ENCODE assay signal across 15 cellular contexts in the genomic region with DNA sequence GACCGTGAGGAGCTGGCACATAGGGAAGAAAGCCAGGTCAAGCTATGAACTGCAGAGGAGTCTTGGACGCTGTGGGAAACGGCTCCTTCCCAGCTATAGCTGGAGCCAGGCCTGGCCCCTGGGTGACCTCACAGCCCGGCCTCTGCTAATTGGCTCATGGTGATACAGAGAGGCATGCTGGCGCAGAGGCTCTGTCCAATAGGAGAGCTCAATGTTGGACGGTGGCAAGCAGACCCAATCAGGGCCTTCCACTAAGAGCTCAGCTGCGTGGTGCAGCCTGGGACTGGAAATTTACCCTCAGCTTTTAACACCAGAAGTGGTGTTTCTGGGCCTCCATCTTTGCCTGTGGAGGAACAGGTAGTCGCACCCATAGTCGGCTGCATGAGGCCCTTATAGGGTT.
"Had no signal": no experiment of that assay in that cellular context is flagged by ENCODE, and none has a peak within 500 bp of the region (broad histone marks: within the 10 kb centered on the region; RNA-seq: fewer than 3 reads in every experiment).

No MANE protein-coding gene starts in this region.

- FAIRE-seq: pancreas had no signal

- H3K36me3 Mint-ChIP-seq: stimulated activated memory B cell treated with anti-CD40 and anti-IgM and Interleukin-4, amounts not matched to agents 10 μg/mL and 1 μg/mL and 100 μg/mL, for 72 hours had no signal

- H3K36me3 ChIP-seq: pancreas, tibial artery, uterus had no signal

- H3K4me3 Mint-ChIP-seq: activated CD4-positive, alpha-beta T cell treated with anti-CD3 and anti-CD28 coated beads, Interleukin-2, amount 10 ng/mL, durations not matched to agents 7 days and 5 days; activated naive CD8-positive, alpha-beta T cell treated with anti-CD3 and anti-CD28 coated beads, Interleukin-2, amount 50 U/mL, for 24 hours; neural crest cell; stimulated activated memory B cell treated with anti-CD40 and anti-IgM and Interleukin-4, amounts not matched to agents 10 μg/mL and 1 μg/mL and 100 μg/mL, for 72 hours; T-helper 17 cell had no signal

- ATAC-seq: activated naive CD8-positive, alpha-beta T cell treated with anti-CD3 and anti-CD28 coated beads, Interleukin-2, amount 50 U/mL, for 24 hours; foreskin keratinocyte; pancreas; stimulated activated memory B cell treated with anti-CD40 and anti-IgM and Interleukin-4, amounts not matched to agents 10 μg/mL and 1 μg/mL and 100 μg/mL, for 72 hours; T-helper 17 cell had no signal

- H3K27ac ChIP-seq: foreskin keratinocyte, pancreas, tibial artery, uterus had no signal

- H3K9me3 Mint-ChIP-seq: activated CD4-positive, alpha-beta T cell treated with anti-CD3 and anti-CD28 coated beads, Interleukin-2, amount 10 ng/mL, durations not matched to agents 7 days and 5 days; activated naive CD8-positive, alpha-beta T cell treated with anti-CD3 and anti-CD28 coated beads, Interleukin-2, amount 50 U/mL, for 24 hours; neural crest cell; stimulated activated memory B cell treated with anti-CD40 and anti-IgM and Interleukin-4, amounts not matched to agents 10 μg/mL and 1 μg/mL and 100 μg/mL, for 72 hours had no signal

- H3K27me3 ChIP-seq: pancreas, uterus had no signal

- H3K9me3 ChIP-seq: pancreas, tibial artery, uterus had no signal

- DNase-seq: activated CD4-positive, alpha-beta T cell treated with anti-CD3 and anti-CD28 coated beads, Interleukin-2, amount 10 ng/mL, durations not matched to agents 7 days and 5 days; activated CD4-positive, CD25-positive, alpha-beta regulatory T cell; activated naive CD4-positive, alpha-beta T cell treated with Interleukin-2 at 50 U/mL for 16 hours; activated naive CD8-positive, alpha-beta T cell treated with anti-CD3 and anti-CD28 coated beads, Interleukin-2, amount 50 U/mL, for 24 hours; activated T-cell treated with anti-CD3 and anti-CD28 coated beads for 4 hours; aorta; effector CD8-positive, alpha-beta T cell; foreskin keratinocyte; pancreas; stimulated activated CD4-positive, alpha-beta T cell treated with anti-CD3 and anti-CD28 coated beads, Interleukin-2, amount 100 ng/mL, for 48 hours; T-helper 17 cell; tibial artery; uterus had no signal

- H3K27ac Mint-ChIP-seq: activated CD4-positive, alpha-beta T cell treated with anti-CD3 and anti-CD28 coated beads, Interleukin-2, amount 10 ng/mL, durations not matched to agents 7 days and 5 days; activated naive CD8-positive, alpha-beta T cell treated with anti-CD3 and anti-CD28 coated beads, Interleukin-2, amount 50 U/mL, for 24 hours; stimulated activated memory B cell treated with anti-CD40 and anti-IgM and Interleukin-4, amounts not matched to agents 10 μg/mL and 1 μg/mL and 100 μg/mL, for 72 hours; T-helper 17 cell had no signal

- H3K4me3 ChIP-seq: pancreas, tibial artery, uterus had no signal

- H3K27me3 Mint-ChIP-seq: stimulated activated memory B cell treated with anti-CD40 and anti-IgM and Interleukin-4, amounts not matched to agents 10 μg/mL and 1 μg/mL and 100 μg/mL, for 72 hours had no signal

- H3K4me1 ChIP-seq: foreskin keratinocyte, pancreas, tibial artery, uterus had no signal

- H3K4me1 Mint-ChIP-seq: activated naive CD8-positive, alpha-beta T cell treated with anti-CD3 and anti-CD28 coated beads, Interleukin-2, amount 50 U/mL, for 24 hours; neural crest cell; T-helper 17 cell had no signal
